ENCODE assay signal across 17 cellular contexts in the genomic region with DNA sequence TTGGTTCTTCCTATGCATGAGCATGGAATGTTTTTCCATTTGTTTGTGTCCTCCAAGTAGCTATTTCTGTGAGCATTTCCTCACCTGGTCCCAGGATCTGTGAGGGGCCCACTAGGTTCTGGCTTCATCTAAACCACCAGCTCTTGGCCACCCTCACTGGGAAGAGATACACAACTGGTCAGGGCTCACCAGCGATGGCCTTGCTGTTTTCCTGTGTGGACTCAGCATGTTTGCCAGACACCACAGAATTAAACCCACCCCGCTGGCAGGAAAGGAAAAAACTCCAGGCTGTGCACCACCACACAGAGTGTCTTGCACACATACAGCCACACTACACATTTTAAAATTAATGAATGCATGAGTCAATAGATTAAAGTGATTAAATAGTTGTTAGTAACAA.
DNase-seq lines count a peak whose midpoint lies in the region; ATAC-seq and TF ChIP-seq lines count a peak whose summit lies in the region.
"Had no signal": no experiment of that assay in that cellular context is flagged by ENCODE, and none has a peak within 500 bp of the region (broad histone marks: within the 10 kb centered on the region; RNA-seq: fewer than 3 reads in every experiment).

No MANE protein-coding gene starts in this region.

- no peaks in the 10 kb centered on the region for H3K4me1 ChIP-seq in right atrium auricular region
- H3K4me1 ChIP-seq in spleen: peaks cover 0 to 17% (median 5%) of the 10 kb centered on the region in 6 donors
- H3K4me1 ChIP-seq: A549 had no signal

- TF ChIP-seq CTCF in right atrium auricular region (IDR thresholded peaks at IDR 0.05) (no peak), spleen (IDR thresholded peaks at IDR 0.05 in 8 of 11, conservative IDR thresholded peaks at IDR 0.05 in 3 of 11) (no peak)

- WGBS in spleen, 5 donors: 46 to 87% (median 74%) methylated on average over 2 of the region's 2 CpGs

- ATAC-seq in GM21576 (IDR thresholded peaks at IDR 0.05; ENCODE audit: unreplicated experiment): no peak
- no peak for ATAC-seq in GM21786 (IDR thresholded peaks at IDR 0.05; ENCODE audit: unreplicated experiment)
- ATAC-seq: A549; CD8-positive, alpha-beta T cell had no signal

- H3K27ac ChIP-seq in right atrium auricular region (no peak overlapping the region), spleen (no peak overlapping the region)
- H3K27ac ChIP-seq: 22Rv1; A549; BLaER1 treated with 17β-estradiol and CSF1 and Interleukin-3, amounts not matched to agents 10 nM and 100 nM; C4-2B had no signal

- DNase-seq in cardiac septum (ENCODE audit: low spot score): peak; percentile 36
- no peak for DNase-seq in right atrium auricular region (ENCODE audit: low spot score)
- peak; percentile 67 for DNase-seq in spleen
- DNase-seq in ureter (ENCODE audit: low spot score): peak; percentile 18
- DNase-seq: AML-193; Caco-2; Calu3; CD4-positive, alpha-beta T cell; CD8-positive, alpha-beta T cell; DMS79 treated with DMSO at 0.1 percent for 48 hours; GF-D8 had no signal

- H3K27me3 ChIP-seq in right atrium auricular region (no peaks in the 10 kb centered on the region), spleen (replicated peaks in 1 of 7) (peaks cover 0 to 33% (median 0%) of the 10 kb centered on the region in 7 donors)
- H3K27me3 ChIP-seq: BLaER1 treated with 17β-estradiol and CSF1 and Interleukin-3, amounts not matched to agents 10 nM and 100 nM had no signal

- H3K4me3 ChIP-seq in right atrium auricular region: no peak overlapping the region
- H3K4me3 ChIP-seq in spleen: no peak overlapping the region
- H3K4me3 ChIP-seq: A549; BLaER1 treated with 17β-estradiol and CSF1 and Interleukin-3, amounts not matched to agents 10 nM and 100 nM had no signal

- intact Hi-C loops in cardiac septum (cut with DNase I) (no loop called here), spleen (cut with DNase I; ENCODE audit: low total_unique reads) (no loop called here)

- H3K9me3 ChIP-seq in right atrium auricular region (no peaks in the 10 kb centered on the region), spleen (no peaks in the 10 kb centered on the region)
- H3K9me3 ChIP-seq: A549 had no signal

- no peak for TF ChIP-seq POLR2A in spleen (IDR thresholded peaks at IDR 0.05)

- H3K36me3 ChIP-seq in right atrium auricular region: no peaks in the 10 kb centered on the region
- no peaks in the 10 kb centered on the region for H3K36me3 ChIP-seq in spleen
- H3K36me3 ChIP-seq: BLaER1 treated with 17β-estradiol and CSF1 and Interleukin-3, amounts not matched to agents 10 nM and 100 nM had no signal
